Comparison of ENCODE assay signal across 10 cellular contexts in the genomic region with DNA sequence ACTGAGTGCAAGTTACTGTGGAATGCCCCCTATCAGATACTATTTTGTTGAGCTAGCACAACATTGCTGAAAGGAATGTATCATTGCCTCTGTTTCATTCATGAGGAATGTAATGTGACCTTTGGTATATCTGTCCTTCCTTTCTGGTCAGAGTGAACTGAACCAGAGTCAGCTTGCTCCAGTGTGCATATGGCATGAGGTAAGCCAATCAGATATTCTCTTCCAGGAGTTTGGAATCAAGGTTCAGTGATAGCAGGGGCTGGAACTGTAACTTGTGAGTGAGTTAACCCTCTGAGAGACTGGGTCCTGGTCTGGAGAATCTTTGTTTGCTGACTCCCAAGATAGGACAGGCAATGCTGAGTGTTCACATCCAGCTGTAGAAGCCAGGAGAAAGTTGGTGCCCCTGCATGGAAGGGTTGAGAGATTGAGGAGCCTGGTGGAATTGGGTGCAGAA. TPM values are rescaled to one million over a fixed set of nuclear protein-coding genes. Genes with fewer than 3 reads are reported as not detected.
DNase-seq lines count a peak whose midpoint lies in the region; ATAC-seq lines count a peak whose summit lies in the region.
"Had no signal": no experiment of that assay in that cellular context is flagged by ENCODE, and none has a peak within 500 bp of the region (broad histone marks: within the 10 kb centered on the region; RNA-seq: fewer than 3 reads in every experiment).

No MANE protein-coding gene starts in this region.

- DNase-seq in CD4-positive, CD25-positive, alpha-beta regulatory T cell = no peak
- DNase-seq in NCI-H226 (peak; percentile 100), epidermal melanocyte (ENCODE audit: insufficient read length, low spot score) (peak; percentile 46), mucosa of gallbladder (ENCODE audit: low spot score) (peak; percentile 29), NCI-H1092 treated with DMSO at 0.1 percent for 48 hours (lab: John Stamatoyannopoulos, UW) (no peak), T-helper 9 cell (no peak), cerebellar cortex (ENCODE audit: low spot score) (no peak)
- DNase-seq: naive B cell, NCI-H524 treated with DMSO at 0.1 percent for 48 hours had no signal

- H3K27ac Mint-ChIP-seq in CD4-positive, CD25-positive, alpha-beta regulatory T cell = peak overlapping the region in 2 of 3 donors; percentile 27 to 33

- ATAC-seq in CD4-positive, CD25-positive, alpha-beta regulatory T cell (ENCODE audit: low read depth in 2 of 2) = no peak
- no peak for ATAC-seq in GM21360 (IDR thresholded peaks at IDR 0.05; ENCODE audit: unreplicated experiment)

- H3K4me3 ChIP-seq in CD4-positive, CD25-positive, alpha-beta regulatory T cell (ENCODE audit: low read depth, low read length) = no peak overlapping the region

- no peak overlapping the region for H3K4me3 Mint-ChIP-seq in CD4-positive, CD25-positive, alpha-beta regulatory T cell
- H3K4me3 Mint-ChIP-seq: naive B cell had no signal

- H3K27ac ChIP-seq in CD4-positive, CD25-positive, alpha-beta regulatory T cell (ENCODE audit: insufficient read depth, low read length, poor library complexity, severe bottlenecking) = no peak overlapping the region

- H3K27me3 ChIP-seq in CD4-positive, CD25-positive, alpha-beta regulatory T cell (ENCODE audit: control insufficient read depth, insufficient read depth, low read length) = no peaks in the 10 kb centered on the region

- H3K36me3 Mint-ChIP-seq in CD4-positive, CD25-positive, alpha-beta regulatory T cell = peaks cover 4% of the 10 kb centered on the region
- H3K36me3 Mint-ChIP-seq: naive B cell had no signal

- H3K27me3 Mint-ChIP-seq in CD4-positive, CD25-positive, alpha-beta regulatory T cell = peaks cover 9% of the 10 kb centered on the region

- H3K36me3 ChIP-seq in CD4-positive, CD25-positive, alpha-beta regulatory T cell (ENCODE audit: control insufficient read depth, insufficient read depth, low read length) = no peaks in the 10 kb centered on the region

- peaks cover 21% of the 10 kb centered on the region for H3K4me1 ChIP-seq in CD4-positive, CD25-positive, alpha-beta regulatory T cell (ENCODE audit: control insufficient read depth, insufficient read depth, low read length, poor library complexity, severe bottlenecking)

- peaks cover 0 to 4% (median 0%) of the 10 kb centered on the region in 7 donors for H3K9me3 Mint-ChIP-seq in CD4-positive, CD25-positive, alpha-beta regulatory T cell
- H3K9me3 Mint-ChIP-seq: naive B cell had no signal

- H3K9me3 ChIP-seq in CD4-positive, CD25-positive, alpha-beta regulatory T cell (ENCODE audit: control insufficient read depth in 2 of 2, low read length in 2 of 2) = no peaks in the 10 kb centered on the region

- H3K4me1 Mint-ChIP-seq in CD4-positive, CD25-positive, alpha-beta regulatory T cell = peaks cover 11 to 31% (median 18%) of the 10 kb centered on the region in 4 donors
- H3K4me1 Mint-ChIP-seq: naive B cell had no signal

RNA-seq across cellular contexts. Expression of a gene that starts 45.3 kb away (rescaled TPM):
- total RNA-seq in CD4-positive, CD25-positive, alpha-beta regulatory T cell = 43.0 TPM
- 10 to 100 TPM in 2 of 4 donors, 1 to 10 TPM in 2; 9.1 to 14.5 (median 11.9) TPM for polyA plus RNA-seq in CD4-positive, CD25-positive, alpha-beta regulatory T cell
- 20.5 TPM for total RNA-seq in mucosa of gallbladder

Comparison
In these comparisons a context has a peak if more than half of its experiments do, and no peak if none do; other contexts are left out.
1. DNase-seq: peak in NCI-H226 (single experiment), epidermal melanocyte (single experiment) and mucosa of gallbladder (single experiment); none in CD4-positive, CD25-positive, alpha-beta regulatory T cell (0 of 3), NCI-H1092 treated with DMSO at 0.1 percent for 48 hours (single experiment), T-helper 9 cell (single experiment) and cerebellar cortex (single experiment).